9 cellular contexts compared by ENCODE assay signal in the genomic region with DNA sequence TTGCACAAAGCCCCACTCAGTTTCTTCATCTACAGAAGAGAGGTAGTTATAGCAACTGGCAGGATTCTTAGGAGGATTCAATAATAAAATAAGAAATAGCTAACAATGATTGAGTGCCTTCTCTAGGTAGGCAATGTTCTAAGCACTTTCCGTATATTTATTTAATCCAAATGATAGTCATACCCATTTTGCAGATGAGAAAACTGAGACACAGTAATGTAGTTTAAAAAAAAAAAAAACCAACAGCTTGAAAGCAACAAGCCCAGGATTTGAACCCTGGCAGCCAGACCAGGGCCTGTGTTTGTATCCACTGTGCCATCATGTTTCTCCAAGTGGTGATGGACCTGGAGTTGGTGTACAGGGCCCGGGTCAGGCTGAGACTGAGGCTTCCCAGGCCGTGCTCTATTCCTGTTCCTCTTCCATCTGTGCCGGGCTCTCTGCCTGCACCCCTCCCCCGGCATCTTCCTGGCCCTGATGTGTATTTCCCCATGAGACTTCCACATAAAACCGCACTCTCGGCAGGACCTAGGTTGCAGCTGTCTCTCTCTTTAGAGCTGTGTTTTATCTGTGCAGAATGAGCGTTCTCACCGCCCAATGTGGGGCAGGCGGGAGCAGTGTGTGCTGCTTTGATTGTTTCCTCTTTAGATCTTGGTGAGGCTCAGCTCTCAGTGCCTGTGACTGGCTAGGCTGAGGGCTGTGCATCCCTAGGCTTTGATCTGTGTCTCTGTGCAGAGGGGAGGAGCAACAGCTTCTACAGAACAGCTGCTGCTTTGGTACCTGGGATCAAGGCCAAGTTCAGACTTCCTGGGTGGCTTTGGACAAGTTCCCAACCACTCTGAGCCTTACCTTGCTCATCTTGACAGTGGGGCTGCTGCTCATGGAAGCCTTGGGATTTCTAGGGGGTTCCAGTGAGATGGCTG. TPM values are rescaled to one million over a fixed set of nuclear protein-coding genes. Genes with fewer than 3 reads are reported as not detected.
DNase-seq lines count a peak whose midpoint lies in the region; ATAC-seq and TF ChIP-seq lines count a peak whose summit lies in the region.
"Had no signal": no experiment of that assay in that cellular context is flagged by ENCODE, and none has a peak within 500 bp of the region (broad histone marks: within the 10 kb centered on the region; RNA-seq: fewer than 3 reads in every experiment).

No MANE protein-coding gene starts in this region.

- peaks cover under 1 to 45% (median 8%) of the 10 kb centered on the region in 3 donors for H3K4me1 ChIP-seq in gastroesophageal sphincter

- H3K27ac Mint-ChIP-seq in stimulated activated effector memory CD8-positive, alpha-beta T cell treated with anti-CD3 and anti-CD28 coated beads, Interleukin-12 subunit alpha, Interleukin-12 subunit beta, amount 100 ng/mL, for 72 hours: no peak overlapping the region

- H3K36me3 Mint-ChIP-seq in stimulated activated effector memory CD8-positive, alpha-beta T cell treated with anti-CD3 and anti-CD28 coated beads, Interleukin-12 subunit alpha, Interleukin-12 subunit beta, amount 100 ng/mL, for 72 hours: peaks cover 5% of the 10 kb centered on the region

- H3K27ac ChIP-seq in gastroesophageal sphincter: no peak overlapping the region
- H3K27ac ChIP-seq: parathyroid adenoma had no signal

- TF ChIP-seq EP300 in gastroesophageal sphincter (IDR thresholded peaks at IDR 0.05): no peak

- no peaks in the 10 kb centered on the region for H3K9me3 Mint-ChIP-seq in stimulated activated effector memory CD8-positive, alpha-beta T cell treated with anti-CD3 and anti-CD28 coated beads, Interleukin-12 subunit alpha, Interleukin-12 subunit beta, amount 100 ng/mL, for 72 hours

- TF ChIP-seq CTCF in gastroesophageal sphincter (IDR thresholded peaks at IDR 0.05): no peak

- H3K9me3 ChIP-seq in gastroesophageal sphincter: no peaks in the 10 kb centered on the region

- TF ChIP-seq POLR2A in gastroesophageal sphincter (IDR thresholded peaks at IDR 0.05): no peak

- peaks cover 40% of the 10 kb centered on the region for H3K4me1 Mint-ChIP-seq in stimulated activated effector memory CD8-positive, alpha-beta T cell treated with anti-CD3 and anti-CD28 coated beads, Interleukin-12 subunit alpha, Interleukin-12 subunit beta, amount 100 ng/mL, for 72 hours

- H3K4me3 ChIP-seq in gastroesophageal sphincter: no peak overlapping the region

- peak; percentile 47 for DNase-seq in DMS 273 treated with DMSO at 0.1 percent for 48 hours (lab: John Stamatoyannopoulos, UW)
- peak; percentile 23 for DNase-seq in activated CD4-positive, alpha-beta T cell treated with anti-CD3 and anti-CD28 coated beads for 1 hour
- DNase-seq in HuH-7.5 (ENCODE audit: low spot score): no peak
- DNase-seq in inferior parietal cortex (ENCODE audit: extremely low spot score): no peak
- no peak for DNase-seq in ecto neural progenitor cell (ENCODE audit: low spot score)
- no peak for DNase-seq in stimulated activated effector memory CD8-positive, alpha-beta T cell treated with anti-CD3 and anti-CD28 coated beads, Interleukin-12 subunit alpha, Interleukin-12 subunit beta, amount 100 ng/mL, for 72 hours (ENCODE audit: low spot score in 2 of 2)

- no peaks in the 10 kb centered on the region for H3K27me3 ChIP-seq in gastroesophageal sphincter

- 37 to 53% methylated on average over 5 to 7 of the region's 10 CpGs for WGBS in gastroesophageal sphincter (ENCODE audit: low coverage in 1 of 2), 2 donors

- ATAC-seq in HG03103 (IDR thresholded peaks at IDR 0.05; ENCODE audit: low read depth, unreplicated experiment): peak; percentile 59
- peak; percentile 67 for ATAC-seq in gastroesophageal sphincter
- ATAC-seq in stimulated activated effector memory CD8-positive, alpha-beta T cell treated with anti-CD3 and anti-CD28 coated beads, Interleukin-12 subunit alpha, Interleukin-12 subunit beta, amount 100 ng/mL, for 72 hours: no peak

- H3K36me3 ChIP-seq in gastroesophageal sphincter: no peaks in the 10 kb centered on the region

- no peak overlapping the region for H3K4me3 Mint-ChIP-seq in stimulated activated effector memory CD8-positive, alpha-beta T cell treated with anti-CD3 and anti-CD28 coated beads, Interleukin-12 subunit alpha, Interleukin-12 subunit beta, amount 100 ng/mL, for 72 hours

RNA-seq across cellular contexts. Expression of a gene that starts 49.5 kb away (rescaled TPM):
- 10 to 100 TPM; 16.4 to 47.8 (median 40.3) TPM for total RNA-seq in gastroesophageal sphincter

Comparison
In these comparisons a context has a peak if more than half of its experiments do, and no peak if none do; other contexts are left out.
1. DNase-seq: peak in DMS 273 treated with DMSO at 0.1 percent for 48 hours (single experiment) and activated CD4-positive, alpha-beta T cell treated with anti-CD3 and anti-CD28 coated beads for 1 hour (single experiment); none in HuH-7.5 (single experiment), inferior parietal cortex (single experiment), ecto neural progenitor cell (single experiment) and stimulated activated effector memory CD8-positive, alpha-beta T cell treated with anti-CD3 and anti-CD28 coated beads, Interleukin-12 subunit alpha, Interleukin-12 subunit beta, amount 100 ng/mL, for 72 hours (0 of 2).